ENCODE assay signal across 8 cellular contexts in the genomic region with DNA sequence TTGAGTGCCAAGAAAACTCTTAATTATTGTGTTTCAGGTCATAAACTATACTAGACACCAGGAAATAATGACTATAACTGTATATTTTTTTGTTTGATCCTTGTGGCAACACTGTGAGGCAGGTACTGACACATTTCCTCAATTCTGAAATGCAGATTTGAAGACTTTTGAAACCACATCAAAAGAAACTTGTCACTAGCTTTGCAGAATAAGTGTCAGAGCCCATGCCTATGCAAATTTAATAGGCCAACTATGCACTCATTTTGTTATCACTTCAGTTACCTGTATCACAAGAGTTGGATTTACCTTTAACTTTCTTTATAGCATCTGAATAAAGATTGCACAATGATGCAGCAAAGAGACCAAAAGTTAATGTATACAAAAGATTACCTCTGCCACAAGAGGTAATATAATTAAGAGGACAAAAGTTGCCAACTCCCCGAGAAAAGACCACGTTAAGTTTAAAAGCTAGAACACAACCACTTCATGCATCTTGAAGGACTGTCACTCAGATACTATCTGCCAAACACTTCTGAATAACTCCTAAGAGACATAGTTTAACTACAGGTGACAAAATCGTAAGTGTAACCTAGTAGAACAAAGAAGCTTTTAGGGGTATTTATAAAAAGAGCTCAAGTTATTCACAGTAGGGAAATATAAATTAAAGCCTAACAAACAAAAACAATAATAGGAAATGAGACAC.
DNase-seq lines count a peak whose midpoint lies in the region; ATAC-seq lines count a peak whose summit lies in the region.
"Had no signal": no experiment of that assay in that cellular context is flagged by ENCODE, and none has a peak within 500 bp of the region (broad histone marks: within the 10 kb centered on the region; RNA-seq: fewer than 3 reads in every experiment).

No MANE protein-coding gene starts in this region.

- no peak overlapping the region for H3K23ac ChIP-seq in mesenchymal stem cell (ENCODE audit: low read length in 2 of 2)

- H3K14ac ChIP-seq in mesenchymal stem cell (ENCODE audit: low read length in 2 of 2): no peak overlapping the region

- H3K36me3 Mint-ChIP-seq in effector memory CD8-positive, alpha-beta T cell (ENCODE audit: insufficient read depth): peaks cover 6% of the 10 kb centered on the region

- no peak overlapping the region for H2AFZ ChIP-seq in mesenchymal stem cell (ENCODE audit: low read depth, low read length)

- H3K79me1 ChIP-seq in mesenchymal stem cell (replicated peaks; ENCODE audit: low read length, poor library complexity, severe bottlenecking): no peaks in the 10 kb centered on the region

- H3K4me1 ChIP-seq in aorta (ENCODE audit: control insufficient read depth in 1 of 2, insufficient read depth in 2 of 2, low read length in 2 of 2) (no peaks in the 10 kb centered on the region), mesenchymal stem cell (ENCODE audit: control insufficient read depth, insufficient read depth, low read depth, low read length) (no peaks in the 10 kb centered on the region)

- H3K4ac ChIP-seq in mesenchymal stem cell (ENCODE audit: low read depth in 1 of 2, low read length in 2 of 2): no peak overlapping the region

- H3K36me3 ChIP-seq in aorta (ENCODE audit: control insufficient read depth in 1 of 2, insufficient read depth in 2 of 2, low read length in 1 of 2): no peaks in the 10 kb centered on the region
- H3K36me3 ChIP-seq in mesenchymal stem cell (ENCODE audit: control insufficient read depth in 1 of 2, insufficient read depth in 2 of 2, low read depth in 1 of 2, low read length in 2 of 2): no peaks in the 10 kb centered on the region

- H3K27me3 ChIP-seq in aorta (ENCODE audit: control insufficient read depth in 1 of 2, insufficient read depth in 2 of 2, low read length in 1 of 2): no peaks in the 10 kb centered on the region
- H3K27me3 ChIP-seq in mesenchymal stem cell (ENCODE audit: control insufficient read depth in 1 of 2, insufficient read depth in 1 of 2, low read length in 2 of 2): no peaks in the 10 kb centered on the region

- peak overlapping the region; percentile 77 to 88 for H3K27ac Mint-ChIP-seq in effector memory CD8-positive, alpha-beta T cell

- no peak overlapping the region for H3K9ac ChIP-seq in mesenchymal stem cell (ENCODE audit: low read length)

- H3K27me3 Mint-ChIP-seq in effector memory CD8-positive, alpha-beta T cell: peaks cover 0 to 4% of the 10 kb centered on the region in 2 donors

- H3K9me3 Mint-ChIP-seq in effector memory CD8-positive, alpha-beta T cell: no peaks in the 10 kb centered on the region

- H3K4me2 ChIP-seq in mesenchymal stem cell (ENCODE audit: low read length, poor library complexity, severe bottlenecking): no peak overlapping the region

- H2BK5ac ChIP-seq in mesenchymal stem cell (ENCODE audit: low read depth, low read length, poor library complexity, severe bottlenecking): no peak overlapping the region

- ATAC-seq in GM18867 (IDR thresholded peaks at IDR 0.05; ENCODE audit: unreplicated experiment): peak; percentile 97
- ATAC-seq in GM21515 (IDR thresholded peaks at IDR 0.05; ENCODE audit: unreplicated experiment): peak; percentile 92
- ATAC-seq in HG03432 (IDR thresholded peaks at IDR 0.05; ENCODE audit: unreplicated experiment): peak; percentile 97
- ATAC-seq in effector memory CD8-positive, alpha-beta T cell (replicated peaks): peak; percentile 94
- ATAC-seq in aorta (ENCODE audit: low FRiP score): no peak

- no peak overlapping the region for H3K4me3 ChIP-seq in aorta (ENCODE audit: low read length in 2 of 2)
- H3K4me3 ChIP-seq in mesenchymal stem cell (ENCODE audit: insufficient read depth in 1 of 2, low read depth in 1 of 2, low read length in 2 of 2): no peak overlapping the region

- DNase-seq in effector memory CD8-positive, alpha-beta T cell: peak; percentile 2 to 9 (median 7)
- DNase-seq in aorta (no peak), NOMO-1 (lab: John Stamatoyannopoulos, UW; ENCODE audit: unreplicated experiment in 2 of 2) (no peak), mesenchymal stem cell (no peak)
- DNase-seq: NCI-H748 treated with DMSO at 0.1 percent for 48 hours had no signal

- no peak overlapping the region for H4K91ac ChIP-seq in mesenchymal stem cell (ENCODE audit: low read length)

- no peak overlapping the region for H2BK120ac ChIP-seq in mesenchymal stem cell (ENCODE audit: low read depth, low read length)

- no peak overlapping the region for H2AK5ac ChIP-seq in mesenchymal stem cell (ENCODE audit: low read length, severe bottlenecking)

- H3K4me3 Mint-ChIP-seq in effector memory CD8-positive, alpha-beta T cell: peak overlapping the region in 1 of 2 donors; percentile 43

- H3K27ac ChIP-seq in aorta (ENCODE audit: low read depth in 1 of 2, low read length in 2 of 2) (no peak overlapping the region), mesenchymal stem cell (ENCODE audit: low read length, poor library complexity, severe bottlenecking) (no peak overlapping the region)

- no peak overlapping the region for H4K8ac ChIP-seq in mesenchymal stem cell (ENCODE audit: low read length)

- intact Hi-C loops in aorta (cut with DNase I): no loop called here

- no peak overlapping the region for H2BK15ac ChIP-seq in mesenchymal stem cell (ENCODE audit: low read depth, poor library complexity, severe bottlenecking)

- peaks cover 31 to 32% of the 10 kb centered on the region in 2 donors for H3K4me1 Mint-ChIP-seq in effector memory CD8-positive, alpha-beta T cell (ENCODE audit: low read depth in 2 of 2)

- 70 to 85% methylated on average over 3 of the region's 3 CpGs for WGBS in aorta, 2 donors
- 48% methylated on average over 2 of the region's 3 CpGs for WGBS in mesenchymal stem cell

- H2BK12ac ChIP-seq in mesenchymal stem cell (ENCODE audit: low read length in 2 of 2): no peak overlapping the region

- H3K18ac ChIP-seq in mesenchymal stem cell (ENCODE audit: low read depth in 1 of 2, low read length in 2 of 2): no peak overlapping the region

- H3K9me3 ChIP-seq in aorta (ENCODE audit: control insufficient read depth, low read length) (no peaks in the 10 kb centered on the region), mesenchymal stem cell (ENCODE audit: control insufficient read depth, low read length) (no peaks in the 10 kb centered on the region)

Comparison
In these comparisons a context has a peak if more than half of its experiments do, and no peak if none do; other contexts are left out.
1. DNase-seq: peak in effector memory CD8-positive, alpha-beta T cell (3 of 3); none in aorta (0 of 2), NOMO-1 (0 of 2) and mesenchymal stem cell (single experiment).